In genomic region chr3:76308541-76308940, GRCh38 we compare ENCODE assay signal across 16 cellular contexts.
"Had no signal": no experiment of that assay in that cellular context is flagged by ENCODE, and none has a peak within 500 bp of the region (broad histone marks: within the 10 kb centered on the region; RNA-seq: fewer than 3 reads in every experiment).

No MANE protein-coding gene starts in this region.

- DNase-seq: activated B cell treated with CpG ODN at 0.5 μM for 24 hours; activated CD4-positive, alpha-beta T cell treated with anti-CD3 and anti-CD28 coated beads, Interleukin-2, amount 10 ng/mL, durations not matched to agents 24 days and 14 days; activated CD8-positive, alpha-beta memory T cell treated with anti-CD3 and anti-CD28 coated beads for 24 hours; activated naive CD4-positive, alpha-beta T cell treated with anti-CD3 and anti-CD28 coated beads for 36 hours; caudate nucleus; effector memory CD8-positive, alpha-beta T cell; gastrocnemius medialis; kidney; nephron progenitor cell; ovary; stimulated activated CD4-positive, alpha-beta T cell treated with anti-CD3 and anti-CD28 coated beads, Interleukin-15, amount 100 ng/mL, for 24 hours; tibial artery had no signal

- H3K27ac Mint-ChIP-seq: activated B cell treated with CpG ODN at 0.5 μM for 24 hours; activated CD4-positive, alpha-beta T cell treated with anti-CD3 and anti-CD28 coated beads, Interleukin-2, amount 10 ng/mL, durations not matched to agents 24 days and 14 days; activated naive CD4-positive, alpha-beta T cell treated with anti-CD3 and anti-CD28 coated beads for 36 hours; activated T-helper 17 cell treated with anti-CD3 and anti-CD28 coated beads, Interleukin-2, amount 50 U/mL, for 72 hours; dendritic cell treated with granulocyte-macrophage colony-stimulating factor and Interleukin-4, amounts not matched to agents 40 ng/mL and 50 ng/mL, for 4 days; effector memory CD8-positive, alpha-beta T cell; nephron progenitor cell; T-helper 1 cell treated with Interleukin-12 subunit alpha and Interleukin-12 subunit beta and Interleukin-4 antibody, amounts not matched to agents 30 μg/mL and 1 μg/mL, for 36 hours had no signal

- H3K4me1 ChIP-seq: gastrocnemius medialis, vagina had no signal

- H3K9me3 Mint-ChIP-seq: nephron progenitor cell had no signal

- ATAC-seq: activated T-helper 17 cell treated with anti-CD3 and anti-CD28 coated beads, Interleukin-2, amount 50 U/mL, for 72 hours; effector memory CD8-positive, alpha-beta T cell; gastrocnemius medialis had no signal

- H3K4me3 Mint-ChIP-seq: activated B cell treated with CpG ODN at 0.5 μM for 24 hours; activated CD4-positive, alpha-beta T cell treated with anti-CD3 and anti-CD28 coated beads, Interleukin-2, amount 10 ng/mL, durations not matched to agents 24 days and 14 days; activated naive CD4-positive, alpha-beta T cell treated with anti-CD3 and anti-CD28 coated beads for 36 hours; activated T-helper 17 cell treated with anti-CD3 and anti-CD28 coated beads, Interleukin-2, amount 50 U/mL, for 72 hours; dendritic cell treated with granulocyte-macrophage colony-stimulating factor and Interleukin-4, amounts not matched to agents 40 ng/mL and 50 ng/mL, for 4 days; effector memory CD8-positive, alpha-beta T cell; nephron progenitor cell; T-helper 1 cell treated with Interleukin-12 subunit alpha and Interleukin-12 subunit beta and Interleukin-4 antibody, amounts not matched to agents 30 μg/mL and 1 μg/mL, for 36 hours had no signal

- H3K4me1 Mint-ChIP-seq: activated B cell treated with CpG ODN at 0.5 μM for 24 hours; activated CD4-positive, alpha-beta T cell treated with anti-CD3 and anti-CD28 coated beads, Interleukin-2, amount 10 ng/mL, durations not matched to agents 24 days and 14 days; activated T-helper 17 cell treated with anti-CD3 and anti-CD28 coated beads, Interleukin-2, amount 50 U/mL, for 72 hours; nephron progenitor cell had no signal

- H3K4me3 ChIP-seq: gastrocnemius medialis, ovary, tibial artery, vagina had no signal

- FAIRE-seq: kidney had no signal

- H3K36me3 ChIP-seq: gastrocnemius medialis, ovary, tibial artery, vagina had no signal

- H3K9me3 ChIP-seq: gastrocnemius medialis, ovary, tibial artery, vagina had no signal

- H3K27ac ChIP-seq: gastrocnemius medialis, ovary, vagina had no signal

- H3K27me3 ChIP-seq: gastrocnemius medialis, ovary, tibial artery, vagina had no signal

- H3K27me3 Mint-ChIP-seq: activated B cell treated with CpG ODN at 0.5 μM for 24 hours; activated CD4-positive, alpha-beta T cell treated with anti-CD3 and anti-CD28 coated beads, Interleukin-2, amount 10 ng/mL, durations not matched to agents 24 days and 14 days; activated T-helper 17 cell treated with anti-CD3 and anti-CD28 coated beads, Interleukin-2, amount 50 U/mL, for 72 hours; dendritic cell treated with granulocyte-macrophage colony-stimulating factor and Interleukin-4, amounts not matched to agents 40 ng/mL and 50 ng/mL, for 4 days; effector memory CD8-positive, alpha-beta T cell had no signal
